25 cellular contexts compared by ENCODE assay signal in the genomic region with DNA sequence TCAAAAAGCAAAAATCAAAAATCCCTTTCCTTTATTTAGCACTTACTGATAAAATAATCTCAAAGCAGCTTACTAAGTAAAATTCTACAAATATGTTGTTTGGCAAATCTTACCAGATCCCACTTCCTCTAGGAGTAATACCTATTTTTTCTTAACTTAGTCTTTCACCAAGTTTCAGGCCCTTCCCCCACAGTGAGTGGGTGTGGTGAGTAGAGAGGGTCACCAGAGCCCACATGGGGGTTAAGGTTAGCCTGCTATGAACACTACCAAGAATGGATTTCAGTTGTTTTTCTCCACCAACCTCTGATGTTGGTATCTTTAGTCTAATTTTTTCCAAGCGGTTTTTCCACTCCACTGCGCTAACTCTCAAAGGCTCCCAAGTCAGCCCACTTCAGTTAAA.
"Had no signal": no experiment of that assay in that cellular context is flagged by ENCODE, and none has a peak within 500 bp of the region (broad histone marks: within the 10 kb centered on the region; RNA-seq: fewer than 3 reads in every experiment).

No MANE protein-coding gene starts in this region.

- FAIRE-seq: endothelial cell of umbilical vein, pancreas, TTC549 had no signal

- H3K27ac Mint-ChIP-seq: activated naive CD4-positive, alpha-beta T cell treated with anti-CD3 and anti-CD28 coated beads, Interleukin-2, amount 10 ng/mL, durations not matched to agents 7 days and 5 days had no signal

- H3K4me2 ChIP-seq: hepatocyte had no signal

- H3K27ac ChIP-seq: breast epithelium, gastroesophageal sphincter, hepatocyte, pancreas, prostate gland, skin epidermis, upper lobe of left lung, vagina, WERI-Rb-1 had no signal

- DNase-seq: activated CD4-positive, CD25-positive, alpha-beta regulatory T cell treated with anti-CD3 and anti-CD28 coated beads, Interleukin-2, amount 50 U/mL, for 72 hours; activated CD8-positive, alpha-beta memory T cell treated with anti-CD3 and anti-CD28 coated beads, Interleukin-2, amount 50 U/mL, for 48 hours; activated effector memory CD4-positive, alpha-beta T cell treated with anti-CD3 and anti-CD28 coated beads, Interleukin-2, amount 50 U/mL, for 16 hours; activated naive CD4-positive, alpha-beta T cell treated with anti-CD3 and anti-CD28 coated beads, Interleukin-2, amount 10 ng/mL, durations not matched to agents 7 days and 5 days; central memory CD4-positive, alpha-beta T cell; islet precursor cell; mammary epithelial cell; naive B cell; pancreas; retina; stimulated activated CD4-positive, alpha-beta T cell treated with anti-CD3 and anti-CD28 coated beads, Interleukin-12 subunit alpha, Interleukin-12 subunit beta, amount 100 ng/mL, for 4 hours; stimulated activated CD4-positive, alpha-beta T cell treated with anti-CD3 and anti-CD28 coated beads, Interleukin-4, amount 100 ng/mL, for 4 hours; stimulated activated naive CD4-positive, alpha-beta T cell; T-helper 9 cell; upper lobe of left lung; WERI-Rb-1 had no signal

- H3K4me1 ChIP-seq: breast epithelium, pancreas, prostate gland had no signal

- H3K27me3 Mint-ChIP-seq: activated naive CD4-positive, alpha-beta T cell treated with anti-CD3 and anti-CD28 coated beads, Interleukin-2, amount 10 ng/mL, durations not matched to agents 7 days and 5 days; naive B cell had no signal

- H2AFZ ChIP-seq: hepatocyte had no signal

- H3K36me3 ChIP-seq: breast epithelium, pancreas, prostate gland had no signal

- ATAC-seq: gastroesophageal sphincter, pancreas, sciatic nerve had no signal

- H3K4me3 Mint-ChIP-seq: activated naive CD4-positive, alpha-beta T cell treated with anti-CD3 and anti-CD28 coated beads, Interleukin-2, amount 10 ng/mL, durations not matched to agents 7 days and 5 days; naive B cell had no signal

- H3K4me3 ChIP-seq: breast epithelium, gastroesophageal sphincter, hepatocyte, pancreas, prostate gland, skin epidermis, upper lobe of left lung, vagina had no signal

- H3K9me3 ChIP-seq: pancreas, prostate gland had no signal

- H3K27me3 ChIP-seq: breast epithelium, gastroesophageal sphincter, hepatocyte, pancreas, upper lobe of left lung, vagina had no signal
